In genomic region chr9:121890746-121891145, GRCh38 we compare ENCODE assay signal across 25 cellular contexts.
"Had no signal": no experiment of that assay in that cellular context is flagged by ENCODE, and none has a peak within 500 bp of the region (broad histone marks: within the 10 kb centered on the region; RNA-seq: fewer than 3 reads in every experiment).

No MANE protein-coding gene starts in this region.

- DNase-seq: activated B cell treated with CpG ODN at 0.5 μM for 24 hours; activated CD4-positive, alpha-beta T cell treated with anti-CD3 and anti-CD28 coated beads for 48 hours; activated CD4-positive, alpha-beta T cell treated with anti-CD3 and anti-CD28 coated beads, Interleukin-2, amount 50 U/mL, for 1 hour; activated CD4-positive, alpha-beta T cell treated with anti-CD3 and anti-CD28 coated beads, Interleukin-2, amount 50 U/mL, for 48 hours; activated CD8-positive, alpha-beta memory T cell treated with anti-CD3 and anti-CD28 coated beads for 24 hours; activated CD8-positive, alpha-beta T cell treated with anti-CD3 and anti-CD28 coated beads for 36 hours; activated effector memory CD4-positive, alpha-beta T cell treated with Interleukin-2 at 50 U/mL for 16 hours; activated gamma-delta T cell treated with Interleukin-2 at 50 U/mL for 16 hours; activated naive CD4-positive, alpha-beta T cell treated with anti-CD3 and anti-CD28 coated beads, Interleukin-2, amount 50 U/mL, for 16 hours; activated naive CD4-positive, alpha-beta T cell treated with Interleukin-2 at 50 U/mL for 16 hours; activated T-cell treated with anti-CD3 and anti-CD28 coated beads, Interleukin-2, amount 50 U/mL, for 4 hours; anterior cingulate cortex; caudate nucleus; effector CD8-positive, alpha-beta T cell; esophagus squamous epithelium; foreskin melanocyte; T-helper 9 cell had no signal

- H3K4me3 ChIP-seq: esophagus squamous epithelium, gastroesophageal sphincter had no signal

- H3K27me3 ChIP-seq: esophagus squamous epithelium, gastroesophageal sphincter had no signal

- FAIRE-seq: astrocyte, colon, endometrium, TTC549 had no signal

- H3K27ac ChIP-seq: epithelial cell of prostate, esophagus squamous epithelium, gastroesophageal sphincter, VCaP had no signal

- H3K9me3 ChIP-seq: esophagus squamous epithelium, gastroesophageal sphincter had no signal

- ATAC-seq: activated CD4-positive, CD25-positive, alpha-beta regulatory T cell treated with anti-CD3 and anti-CD28 coated beads, Interleukin-2, amount 50 U/mL, for 24 hours; activated CD8-positive, alpha-beta T cell treated with anti-CD3 and anti-CD28 coated beads for 36 hours; activated T-cell treated with anti-CD3 and anti-CD28 coated beads, Interleukin-2, amount 50 U/mL, for 4 hours; gastroesophageal sphincter had no signal

- H3K36me3 ChIP-seq: esophagus squamous epithelium had no signal
